Comparison of ENCODE assay signal across 1 cellular context in the genomic region with DNA sequence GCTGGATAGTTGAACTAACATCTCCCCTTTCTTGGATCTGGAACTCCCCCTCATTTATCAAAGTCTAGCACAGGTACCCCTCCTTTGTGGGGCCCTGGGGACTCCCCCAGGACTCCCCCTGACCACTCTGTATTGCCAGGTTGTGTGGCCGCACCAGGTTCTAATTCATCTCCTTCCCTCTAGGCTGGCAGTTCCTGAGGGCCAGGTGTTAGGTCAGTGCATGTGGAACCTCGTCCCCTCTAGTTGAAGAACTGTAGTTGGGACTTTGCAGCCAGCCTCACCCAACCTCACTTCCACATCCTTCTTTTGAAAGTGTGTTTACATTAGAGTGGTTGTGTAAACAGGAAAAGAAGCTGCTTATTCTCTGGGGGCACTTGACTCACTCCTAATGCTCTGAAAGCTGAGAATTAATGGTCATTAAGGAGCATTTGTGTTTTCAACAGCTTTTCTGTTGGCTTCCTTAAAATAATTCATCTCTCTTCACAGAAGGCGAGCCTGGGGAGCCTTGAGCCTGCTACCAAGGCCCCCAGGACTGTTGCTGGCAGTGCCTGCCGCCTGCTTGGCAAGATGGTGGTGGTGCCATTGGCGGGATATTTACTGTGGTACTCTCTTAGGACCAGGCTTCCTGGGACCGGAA.
TF ChIP-seq lines count a peak whose summit lies in the region.

No MANE protein-coding gene starts in this region.

TF ChIP-seq in HepG2, 621 proteins besides CTCF, POLR2A, EP300 and RAD21 (continues in another document):
- TF ChIP-seq, protein P1, sequence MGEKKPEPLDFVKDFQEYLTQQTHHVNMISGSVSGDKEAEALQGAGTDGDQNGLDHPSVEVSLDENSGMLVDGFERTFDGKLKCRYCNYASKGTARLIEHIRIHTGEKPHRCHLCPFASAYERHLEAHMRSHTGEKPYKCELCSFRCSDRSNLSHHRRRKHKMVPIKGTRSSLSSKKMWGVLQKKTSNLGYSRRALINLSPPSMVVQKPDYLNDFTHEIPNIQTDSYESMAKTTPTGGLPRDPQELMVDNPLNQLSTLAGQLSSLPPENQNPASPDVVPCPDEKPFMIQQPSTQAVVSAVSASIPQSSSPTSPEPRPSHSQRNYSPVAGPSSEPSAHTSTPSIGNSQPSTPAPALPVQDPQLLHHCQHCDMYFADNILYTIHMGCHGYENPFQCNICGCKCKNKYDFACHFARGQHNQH (CRISPR knock-in tag; IDR thresholded peaks at IDR 0.05) = peak; percentile 42; the same call in 1 of the 2 replicates
- no peak for TF ChIP-seq ZNF432 (CRISPR knock-in tag; IDR thresholded peaks at IDR 0.05; ENCODE audit: borderline replicate concordance)
- TF ChIP-seq ARNT (IDR thresholded peaks at IDR 0.05) = no peak
- TF ChIP-seq RXRB (CRISPR knock-in tag; IDR thresholded peaks at IDR 0.05; ENCODE audit: borderline replicate concordance) = peak; percentile 54; the same call in 1 of the 2 replicates
- peak; percentile 8; the same call in 1 of the 3 replicates for TF ChIP-seq MXI1 (IDR thresholded peaks at IDR 0.05; ENCODE audit: borderline replicate concordance, low read depth, low read length)
- TF ChIP-seq, protein P2, sequence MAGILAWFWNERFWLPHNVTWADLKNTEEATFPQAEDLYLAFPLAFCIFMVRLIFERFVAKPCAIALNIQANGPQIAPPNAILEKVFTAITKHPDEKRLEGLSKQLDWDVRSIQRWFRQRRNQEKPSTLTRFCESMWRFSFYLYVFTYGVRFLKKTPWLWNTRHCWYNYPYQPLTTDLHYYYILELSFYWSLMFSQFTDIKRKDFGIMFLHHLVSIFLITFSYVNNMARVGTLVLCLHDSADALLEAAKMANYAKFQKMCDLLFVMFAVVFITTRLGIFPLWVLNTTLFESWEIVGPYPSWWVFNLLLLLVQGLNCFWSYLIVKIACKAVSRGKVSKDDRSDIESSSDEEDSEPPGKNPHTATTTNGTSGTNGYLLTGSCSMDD (CRISPR knock-in tag; IDR thresholded peaks at IDR 0.05) = no peak
- TF ChIP-seq, protein P3, sequence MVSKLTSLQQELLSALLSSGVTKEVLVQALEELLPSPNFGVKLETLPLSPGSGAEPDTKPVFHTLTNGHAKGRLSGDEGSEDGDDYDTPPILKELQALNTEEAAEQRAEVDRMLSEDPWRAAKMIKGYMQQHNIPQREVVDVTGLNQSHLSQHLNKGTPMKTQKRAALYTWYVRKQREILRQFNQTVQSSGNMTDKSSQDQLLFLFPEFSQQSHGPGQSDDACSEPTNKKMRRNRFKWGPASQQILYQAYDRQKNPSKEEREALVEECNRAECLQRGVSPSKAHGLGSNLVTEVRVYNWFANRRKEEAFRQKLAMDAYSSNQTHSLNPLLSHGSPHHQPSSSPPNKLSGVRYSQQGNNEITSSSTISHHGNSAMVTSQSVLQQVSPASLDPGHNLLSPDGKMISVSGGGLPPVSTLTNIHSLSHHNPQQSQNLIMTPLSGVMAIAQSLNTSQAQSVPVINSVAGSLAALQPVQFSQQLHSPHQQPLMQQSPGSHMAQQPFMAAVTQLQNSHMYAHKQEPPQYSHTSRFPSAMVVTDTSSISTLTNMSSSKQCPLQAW (CRISPR knock-in tag; IDR thresholded peaks at IDR 0.05) = no peak
- TF ChIP-seq, protein P4, sequence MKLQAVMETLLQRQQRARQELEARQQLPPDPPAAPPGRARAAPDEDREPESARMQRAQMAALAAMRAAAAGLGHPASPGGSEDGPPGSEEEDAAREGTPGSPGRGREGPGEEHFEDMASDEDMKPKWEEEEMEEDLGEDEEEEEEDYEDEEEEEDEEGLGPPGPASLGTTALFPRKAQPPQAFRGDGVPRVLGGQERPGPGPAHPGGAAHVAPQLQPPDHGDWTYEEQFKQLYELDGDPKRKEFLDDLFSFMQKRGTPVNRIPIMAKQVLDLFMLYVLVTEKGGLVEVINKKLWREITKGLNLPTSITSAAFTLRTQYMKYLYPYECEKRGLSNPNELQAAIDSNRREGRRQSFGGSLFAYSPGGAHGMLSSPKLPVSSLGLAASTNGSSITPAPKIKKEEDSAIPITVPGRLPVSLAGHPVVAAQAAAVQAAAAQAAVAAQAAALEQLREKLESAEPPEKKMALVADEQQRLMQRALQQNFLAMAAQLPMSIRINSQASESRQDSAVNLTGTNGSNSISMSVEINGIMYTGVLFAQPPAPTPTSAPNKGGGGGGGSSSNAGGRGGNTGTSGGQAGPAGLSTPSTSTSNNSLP (IDR thresholded peaks at IDR 0.05; ENCODE audit: low read depth, low read length) = 0 out of 2 replicates have a peak, but pooled peaks have one; percentile 6
- TF ChIP-seq NFYB (CRISPR knock-in tag; IDR thresholded peaks at IDR 0.05) = no peak
- peak; percentile 83 for TF ChIP-seq ZC3H4 (CRISPR knock-in tag; IDR thresholded peaks at IDR 0.05; ENCODE audit: borderline replicate concordance)
- TF ChIP-seq ZNF501 (CRISPR knock-in tag; IDR thresholded peaks at IDR 0.05) = peak; percentile 3; the same call in 1 of the 2 replicates
- no peak; the same call in 1 of the 2 replicates for TF ChIP-seq DNMT3B (CRISPR knock-in tag; conservative IDR thresholded peaks at IDR 0.05)
- TF ChIP-seq, protein P5, sequence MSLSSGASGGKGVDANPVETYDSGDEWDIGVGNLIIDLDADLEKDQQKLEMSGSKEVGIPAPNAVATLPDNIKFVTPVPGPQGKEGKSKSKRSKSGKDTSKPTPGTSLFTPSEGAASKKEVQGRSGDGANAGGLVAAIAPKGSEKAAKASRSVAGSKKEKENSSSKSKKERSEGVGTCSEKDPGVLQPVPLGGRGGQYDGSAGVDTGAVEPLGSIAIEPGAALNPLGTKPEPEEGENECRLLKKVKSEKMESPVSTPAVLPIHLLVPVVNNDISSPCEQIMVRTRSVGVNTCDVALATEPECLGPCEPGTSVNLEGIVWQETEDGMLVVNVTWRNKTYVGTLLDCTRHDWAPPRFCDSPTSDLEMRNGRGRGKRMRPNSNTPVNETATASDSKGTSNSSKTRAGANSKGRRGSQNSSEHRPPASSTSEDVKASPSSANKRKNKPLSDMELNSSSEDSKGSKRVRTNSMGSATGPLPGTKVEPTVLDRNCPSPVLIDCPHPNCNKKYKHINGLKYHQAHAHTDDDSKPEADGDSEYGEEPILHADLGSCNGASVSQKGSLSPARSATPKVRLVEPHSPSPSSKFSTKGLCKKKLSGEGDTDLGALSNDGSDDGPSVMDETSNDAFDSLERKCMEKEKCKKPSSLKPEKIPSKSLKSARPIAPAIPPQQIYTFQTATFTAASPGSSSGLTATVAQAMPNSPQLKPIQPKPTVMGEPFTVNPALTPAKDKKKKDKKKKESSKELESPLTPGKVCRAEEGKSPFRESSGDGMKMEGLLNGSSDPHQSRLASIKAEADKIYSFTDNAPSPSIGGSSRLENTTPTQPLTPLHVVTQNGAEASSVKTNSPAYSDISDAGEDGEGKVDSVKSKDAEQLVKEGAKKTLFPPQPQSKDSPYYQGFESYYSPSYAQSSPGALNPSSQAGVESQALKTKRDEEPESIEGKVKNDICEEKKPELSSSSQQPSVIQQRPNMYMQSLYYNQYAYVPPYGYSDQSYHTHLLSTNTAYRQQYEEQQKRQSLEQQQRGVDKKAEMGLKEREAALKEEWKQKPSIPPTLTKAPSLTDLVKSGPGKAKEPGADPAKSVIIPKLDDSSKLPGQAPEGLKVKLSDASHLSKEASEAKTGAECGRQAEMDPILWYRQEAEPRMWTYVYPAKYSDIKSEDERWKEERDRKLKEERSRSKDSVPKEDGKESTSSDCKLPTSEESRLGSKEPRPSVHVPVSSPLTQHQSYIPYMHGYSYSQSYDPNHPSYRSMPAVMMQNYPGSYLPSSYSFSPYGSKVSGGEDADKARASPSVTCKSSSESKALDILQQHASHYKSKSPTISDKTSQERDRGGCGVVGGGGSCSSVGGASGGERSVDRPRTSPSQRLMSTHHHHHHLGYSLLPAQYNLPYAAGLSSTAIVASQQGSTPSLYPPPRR (CRISPR knock-in tag; IDR thresholded peaks at IDR 0.05; ENCODE audit: borderline replicate concordance) = 0 out of 2 replicates have a peak, but pooled peaks have one; percentile 30
- TF ChIP-seq GATAD2A (CRISPR knock-in tag; IDR thresholded peaks at IDR 0.05) = peak; percentile 93
- TF ChIP-seq ASH2L (IDR thresholded peaks at IDR 0.05; ENCODE audit: insufficient read length, low read depth, low read length) = peak; percentile 52
- TF ChIP-seq, protein P6, sequence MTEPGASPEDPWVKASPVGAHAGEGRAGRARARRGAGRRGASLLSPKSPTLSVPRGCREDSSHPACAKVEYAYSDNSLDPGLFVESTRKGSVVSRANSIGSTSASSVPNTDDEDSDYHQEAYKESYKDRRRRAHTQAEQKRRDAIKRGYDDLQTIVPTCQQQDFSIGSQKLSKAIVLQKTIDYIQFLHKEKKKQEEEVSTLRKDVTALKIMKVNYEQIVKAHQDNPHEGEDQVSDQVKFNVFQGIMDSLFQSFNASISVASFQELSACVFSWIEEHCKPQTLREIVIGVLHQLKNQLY (CRISPR knock-in tag; IDR thresholded peaks at IDR 0.05) = 0 out of 2 replicates have a peak, but pooled peaks have one; percentile 11
- no peak for TF ChIP-seq RELA (CRISPR knock-in tag; IDR thresholded peaks at IDR 0.05)
- TF ChIP-seq SYNCRIP (IDR thresholded peaks at IDR 0.05; ENCODE audit: insufficient read depth, low read depth, low read length) = no peak
- no peak for TF ChIP-seq ZNF143 (CRISPR knock-in tag; IDR thresholded peaks at IDR 0.05)
- TF ChIP-seq ZFP82 (CRISPR knock-in tag; IDR thresholded peaks at IDR 0.05; ENCODE audit: borderline replicate concordance) = no peak
- TF ChIP-seq, protein P7, sequence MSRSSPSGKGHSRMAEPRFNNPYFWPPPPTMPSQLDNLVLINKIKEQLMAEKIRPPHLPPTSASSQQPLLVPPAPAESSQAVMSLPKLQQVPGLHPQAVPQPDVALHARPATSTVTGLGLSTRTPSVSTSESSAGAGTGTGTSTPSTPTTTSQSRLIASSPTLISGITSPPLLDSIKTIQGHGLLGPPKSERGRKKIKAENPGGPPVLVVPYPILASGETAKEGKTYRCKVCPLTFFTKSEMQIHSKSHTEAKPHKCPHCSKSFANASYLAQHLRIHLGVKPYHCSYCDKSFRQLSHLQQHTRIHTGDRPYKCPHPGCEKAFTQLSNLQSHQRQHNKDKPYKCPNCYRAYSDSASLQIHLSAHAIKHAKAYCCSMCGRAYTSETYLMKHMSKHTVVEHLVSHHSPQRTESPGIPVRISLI (CRISPR knock-in tag; IDR thresholded peaks at IDR 0.05; ENCODE audit: borderline replicate concordance) = no peak
- no peak for TF ChIP-seq ZNF230 (CRISPR knock-in tag; IDR thresholded peaks at IDR 0.05)
- TF ChIP-seq ZNF776 (CRISPR knock-in tag; IDR thresholded peaks at IDR 0.05) = no peak
- TF ChIP-seq, protein P8, sequence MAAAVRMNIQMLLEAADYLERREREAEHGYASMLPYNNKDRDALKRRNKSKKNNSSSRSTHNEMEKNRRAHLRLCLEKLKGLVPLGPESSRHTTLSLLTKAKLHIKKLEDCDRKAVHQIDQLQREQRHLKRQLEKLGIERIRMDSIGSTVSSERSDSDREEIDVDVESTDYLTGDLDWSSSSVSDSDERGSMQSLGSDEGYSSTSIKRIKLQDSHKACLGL (CRISPR knock-in tag; IDR thresholded peaks at IDR 0.05) = no peak
- no peak for TF ChIP-seq ZNF24 (IDR thresholded peaks at IDR 0.05)
- no peak for TF ChIP-seq TRIM24 (CRISPR knock-in tag; IDR thresholded peaks at IDR 0.05)
- TF ChIP-seq ZBTB7B (CRISPR knock-in tag; IDR thresholded peaks at IDR 0.05) = 0 out of 2 replicates have a peak, but pooled peaks have one; percentile 46
- TF ChIP-seq SMARCE1 (IDR thresholded peaks at IDR 0.05; ENCODE audit: borderline replicate concordance) = no peak
- TF ChIP-seq ZNF224 (CRISPR knock-in tag; IDR thresholded peaks at IDR 0.05) = no peak
- TF ChIP-seq FOXA3 (CRISPR knock-in tag; IDR thresholded peaks at IDR 0.05) = peak; percentile 97
- TF ChIP-seq U2AF1 (optimal IDR thresholded peaks at IDR 0.05; ENCODE audit: low read depth, low read length) = no peak
- no peak for TF ChIP-seq TOE1 (CRISPR knock-in tag; IDR thresholded peaks at IDR 0.05)
- TF ChIP-seq, protein P9, sequence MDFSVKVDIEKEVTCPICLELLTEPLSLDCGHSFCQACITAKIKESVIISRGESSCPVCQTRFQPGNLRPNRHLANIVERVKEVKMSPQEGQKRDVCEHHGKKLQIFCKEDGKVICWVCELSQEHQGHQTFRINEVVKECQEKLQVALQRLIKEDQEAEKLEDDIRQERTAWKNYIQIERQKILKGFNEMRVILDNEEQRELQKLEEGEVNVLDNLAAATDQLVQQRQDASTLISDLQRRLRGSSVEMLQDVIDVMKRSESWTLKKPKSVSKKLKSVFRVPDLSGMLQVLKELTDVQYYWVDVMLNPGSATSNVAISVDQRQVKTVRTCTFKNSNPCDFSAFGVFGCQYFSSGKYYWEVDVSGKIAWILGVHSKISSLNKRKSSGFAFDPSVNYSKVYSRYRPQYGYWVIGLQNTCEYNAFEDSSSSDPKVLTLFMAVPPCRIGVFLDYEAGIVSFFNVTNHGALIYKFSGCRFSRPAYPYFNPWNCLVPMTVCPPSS (IDR thresholded peaks at IDR 0.05) = no peak
